Comparison of ENCODE assay signal across 31 cellular contexts in genomic region chr18:66668706-66669105, GRCh38.
"Had no signal": no experiment of that assay in that cellular context is flagged by ENCODE, and none has a peak within 500 bp of the region (broad histone marks: within the 10 kb centered on the region; RNA-seq: fewer than 3 reads in every experiment).

No MANE protein-coding gene starts in this region.

- H3K4me2 ChIP-seq: smooth muscle cell had no signal

- H3K4me3 ChIP-seq: pancreas, psoas muscle, skin epidermis, smooth muscle cell, spleen, suprapubic skin, testis, tibial artery, transverse colon, upper lobe of right lung, uterus had no signal

- DNase-seq: naive thymus-derived CD8-positive, alpha-beta T cell; nephron progenitor cell; nucleus accumbens; pancreas; psoas muscle; right cardiac atrium; spleen; stimulated activated CD4-positive, alpha-beta T cell treated with anti-CD3 and anti-CD28 coated beads, Interleukin-12 subunit alpha, Interleukin-12 subunit beta, amount 100 ng/mL, for 4 hours; stimulated activated CD4-positive, alpha-beta T cell treated with anti-CD3 and anti-CD28 coated beads, Interleukin-1b, Interleukin-23, amount 100 ng/mL, for 48 hours; stimulated activated CD4-positive, alpha-beta T cell treated with anti-CD3 and anti-CD28 coated beads, Interleukin-4, amount 100 ng/mL, for 1 hour; stimulated activated CD4-positive, alpha-beta T cell treated with anti-CD3 and anti-CD28 coated beads, Interleukin-4, amount 100 ng/mL, for 4 hours; stimulated activated CD8-positive, alpha-beta memory T cell treated with anti-CD3 and anti-CD28 coated beads, Interleukin-4, amount 100 ng/mL, for 48 hours; stimulated activated naive CD4-positive, alpha-beta T cell; stimulated activated naive CD8-positive, alpha-beta T cell treated with anti-CD3 and anti-CD28 coated beads, Interleukin-15, amount 100 ng/mL, for 72 hours; stimulated activated naive CD8-positive, alpha-beta T cell treated with anti-CD3 and anti-CD28 coated beads, Interleukin-15, Interleukin-2, amounts not matched to agents 100 U/mL and 50 U/mL, for 24 hours; substantia nigra; testis; tibial artery; transverse colon; upper lobe of right lung; uterus had no signal

- H3K27ac ChIP-seq: neutrophil, pancreas, psoas muscle, skin epidermis, spleen, suprapubic skin, testis, tibial artery, transverse colon, upper lobe of right lung, uterus had no signal

- H3K4me3 Mint-ChIP-seq: naive thymus-derived CD8-positive, alpha-beta T cell; natural killer cell treated with Interleukin-12 subunit alpha and Interleukin-12 subunit beta and Interleukin-15 and Interleukin-18, amount 100 ng/mL, for 72 hours; nephron progenitor cell; neural crest cell; stimulated activated memory B cell treated with anti-CD40 and anti-IgM and Interleukin-4, amounts not matched to agents 10 μg/mL and 1 μg/mL and 100 μg/mL, for 72 hours; stimulated activated naive CD8-positive, alpha-beta T cell treated with anti-CD3 and anti-CD28 coated beads, Interleukin-15, amount 100 ng/mL, for 72 hours; type B pancreatic cell had no signal

- H3K27me3 Mint-ChIP-seq: naive thymus-derived CD8-positive, alpha-beta T cell; natural killer cell treated with Interleukin-12 subunit alpha and Interleukin-12 subunit beta and Interleukin-15 and Interleukin-18, amount 100 ng/mL, for 72 hours; progenitor cell of endocrine pancreas; stimulated activated memory B cell treated with anti-CD40 and anti-IgM and Interleukin-4, amounts not matched to agents 10 μg/mL and 1 μg/mL and 100 μg/mL, for 72 hours; stimulated activated naive CD8-positive, alpha-beta T cell treated with anti-CD3 and anti-CD28 coated beads, Interleukin-15, amount 100 ng/mL, for 72 hours; type B pancreatic cell had no signal

- H3K36me3 Mint-ChIP-seq: naive thymus-derived CD8-positive, alpha-beta T cell; stimulated activated memory B cell treated with anti-CD40 and anti-IgM and Interleukin-4, amounts not matched to agents 10 μg/mL and 1 μg/mL and 100 μg/mL, for 72 hours; type B pancreatic cell had no signal

- FAIRE-seq: pancreas had no signal

- H3K27ac Mint-ChIP-seq: naive thymus-derived CD8-positive, alpha-beta T cell; natural killer cell treated with Interleukin-12 subunit alpha and Interleukin-12 subunit beta and Interleukin-15 and Interleukin-18, amount 100 ng/mL, for 72 hours; nephron progenitor cell; progenitor cell of endocrine pancreas; stimulated activated memory B cell treated with anti-CD40 and anti-IgM and Interleukin-4, amounts not matched to agents 10 μg/mL and 1 μg/mL and 100 μg/mL, for 72 hours; stimulated activated naive CD8-positive, alpha-beta T cell treated with anti-CD3 and anti-CD28 coated beads, Interleukin-15, amount 100 ng/mL, for 72 hours; type B pancreatic cell had no signal

- H3K27me3 ChIP-seq: neutrophil, pancreas, spleen, suprapubic skin, testis, tibial artery, transverse colon, upper lobe of right lung, uterus had no signal

- H3K4me1 ChIP-seq: pancreas, psoas muscle, spleen, suprapubic skin, testis, tibial artery, transverse colon, upper lobe of right lung, uterus had no signal

- H3K9me3 Mint-ChIP-seq: nephron progenitor cell; stimulated activated naive CD8-positive, alpha-beta T cell treated with anti-CD3 and anti-CD28 coated beads, Interleukin-15, amount 100 ng/mL, for 72 hours; type B pancreatic cell had no signal

- H3K36me3 ChIP-seq: neutrophil, pancreas, spleen, suprapubic skin, tibial artery, transverse colon, upper lobe of right lung, uterus had no signal

- ATAC-seq: naive thymus-derived CD8-positive, alpha-beta T cell; natural killer cell treated with Interleukin-12 subunit alpha and Interleukin-12 subunit beta and Interleukin-15 and Interleukin-18, amount 100 ng/mL, for 72 hours; pancreas; psoas muscle; right cardiac atrium; sciatic nerve; stimulated activated memory B cell treated with anti-CD40 and anti-IgM and Interleukin-4, amounts not matched to agents 10 μg/mL and 1 μg/mL and 100 μg/mL, for 72 hours; stimulated activated naive CD8-positive, alpha-beta T cell treated with anti-CD3 and anti-CD28 coated beads, Interleukin-15, amount 100 ng/mL, for 72 hours; stimulated activated naive CD8-positive, alpha-beta T cell treated with anti-CD3 and anti-CD28 coated beads, Interleukin-15, Interleukin-2, amounts not matched to agents 100 U/mL and 50 U/mL, for 24 hours; upper lobe of right lung had no signal

- H3K9me3 ChIP-seq: neutrophil, pancreas, psoas muscle, spleen, suprapubic skin, testis, tibial artery, transverse colon, upper lobe of right lung, uterus had no signal

- H3K4me1 Mint-ChIP-seq: naive thymus-derived CD8-positive, alpha-beta T cell; nephron progenitor cell; stimulated activated memory B cell treated with anti-CD40 and anti-IgM and Interleukin-4, amounts not matched to agents 10 μg/mL and 1 μg/mL and 100 μg/mL, for 72 hours; stimulated activated naive CD8-positive, alpha-beta T cell treated with anti-CD3 and anti-CD28 coated beads, Interleukin-15, amount 100 ng/mL, for 72 hours had no signal
